8 cellular contexts compared by ENCODE assay signal in genomic region chrX:54043696-54044125, GRCh38. TPM values are rescaled to one million over a fixed set of nuclear protein-coding genes. Genes with fewer than 3 reads are reported as not detected.
DNase-seq lines count a peak whose midpoint lies in the region; ATAC-seq, FAIRE-seq and TF ChIP-seq lines count a peak whose summit lies in the region.

No MANE protein-coding gene starts in this region.

- H3K27me3 ChIP-seq in HepG2 (ENCODE audit: control insufficient read depth in 1 of 2, insufficient read depth in 2 of 2, low read length in 2 of 2): no peaks in the 10 kb centered on the region

- H3K4me1 ChIP-seq in HepG2 (ENCODE audit: insufficient read depth, low read length): peaks cover 41% of the 10 kb centered on the region

- peak overlapping the region; percentile 91 for H3K9ac ChIP-seq in HepG2 (ENCODE audit: insufficient read depth, low read depth, low read length)

- TF ChIP-seq RAD21 in HepG2 (CRISPR knock-in tag; IDR thresholded peaks at IDR 0.05): no peak

- H4K20me1 ChIP-seq in HepG2 (ENCODE audit: insufficient read depth, low read length): no peaks in the 10 kb centered on the region

- CTCF ChIA-PET in HepG2 (lab: Yijun Ruan, JAX; ENCODE audit: low intra/inter-chr PET ratio, low total read pairs): no interaction called here

- H2AFZ ChIP-seq in HepG2 (ENCODE audit: low read length): no peak overlapping the region

- no CpG with 5 or more reads among the region's 39 CpGs for WGBS in HepG2 (ENCODE audit: low lambda C conversion rate)

- ATAC-seq in GM19023 (IDR thresholded peaks at IDR 0.05; ENCODE audit: unreplicated experiment) (peak; percentile 15), HG03196 (IDR thresholded peaks at IDR 0.05; ENCODE audit: unreplicated experiment) (peak; percentile 22), HepG2 (peak; percentile 3; the same call in 2 of the 3 replicates)

- TF ChIP-seq CTCF in HepG2 (CRISPR knock-in tag; IDR thresholded peaks at IDR 0.05): 0 out of 2 replicates have a peak, but pooled peaks have one; percentile 1

- intact Hi-C loops in HepG2 (cut with micrococcal nuclease; ENCODE audit: unreplicated experiment): loop anchor here (10.0 kb wide), 2 partner anchors 51 to 141 kb away; partner anchors contain the start of gene FAM120C

- TF ChIP-seq POLR2A in HepG2 (IDR thresholded peaks at IDR 0.05; ENCODE audit: insufficient read depth in 1 of 2, low read depth in 2 of 2, low read length in 2 of 2): peak in 1 of 2 experiments; percentile 44; a peak in 1 of 4 replicates

- DNase-seq in CD1c-positive myeloid dendritic cell (ENCODE audit: extremely low spot score) (peak; percentile 39), T-helper 1 cell (peak; percentile 12 to 45 (median 19)), HepG2 (ENCODE audit: low spot score) (no peak), inferior parietal cortex (ENCODE audit: extremely low spot score) (no peak)
- peak; percentile 46 for DNase-seq in stimulated activated CD8-positive, alpha-beta memory T cell treated with anti-CD3 and anti-CD28 coated beads, Interleukin-4, amount 100 ng/mL, for 48 hours

- H3K36me3 ChIP-seq in HepG2 (replicated peaks in 1 of 2; ENCODE audit: control insufficient read depth in 1 of 2, insufficient read depth in 2 of 2, low read length in 2 of 2): peaks cover 0 to 4% of the 10 kb centered on the region in 2 experiments; a peak in 1 of 5 replicates

- H3K27ac ChIP-seq in cingulate gyrus (ENCODE audit: low read depth, low read length) (peak overlapping the region; percentile 75), HepG2 (ENCODE audit: extremely low read length, insufficient read depth, low read length) (peak overlapping the region; percentile 99)

- in situ Hi-C loops in HepG2 (cut with HindIII; ENCODE audit: extremely low pct_ligation_motif_present, low pct_unique_long_range_greater_than_20kb): no loop called here

- TSS peak; percentile 61 for BruUV-seq in HepG2 (replicated peaks; lab: Mats Ljungman, UMichigan)

- peak overlapping the region; percentile 79 for H3K4me2 ChIP-seq in HepG2 (ENCODE audit: low read depth, low read length)

- POLR2A ChIA-PET in HepG2 (lab: Yijun Ruan, JAX): interaction anchor here (1.9 to 3.1 kb wide), 2 partner anchors 33 to 139 kb away, joined by 6 to 23 read pairs; partner anchors contain the start of gene FAM120C

- no peak for FAIRE-seq in HepG2 (lab: Jason Lieb, UNC)

- no peaks in the 10 kb centered on the region for H3K9me3 ChIP-seq in HepG2 (ENCODE audit: low read length)

- H3K79me2 ChIP-seq in HepG2 (ENCODE audit: insufficient read depth, low read length): peaks cover 12% of the 10 kb centered on the region

- TF ChIP-seq EP300 in HepG2 (IDR thresholded peaks at IDR 0.05; ENCODE audit: low read depth in 2 of 2, low read length in 2 of 2): no peak
- no peak for TF ChIP-seq EP300 in HepG2 (CRISPR knock-in tag; IDR thresholded peaks at IDR 0.05; ENCODE audit: borderline replicate concordance)

- peak overlapping the region; percentile 74 to 79 (median 79) for H3K4me3 ChIP-seq in HepG2 (replicated peaks in 1 of 3; ENCODE audit: insufficient read depth in 1 of 3, low read depth in 2 of 3, low read length in 3 of 3)

TF ChIP-seq in HepG2, 621 proteins besides CTCF, POLR2A, EP300 and RAD21 (continues in another document):
- TF ChIP-seq HNRNPLL (IDR thresholded peaks at IDR 0.05; ENCODE audit: low read depth, low read length, poor library complexity, severe bottlenecking) (peak; percentile 93), AHDC1 (CRISPR knock-in tag; IDR thresholded peaks at IDR 0.05; ENCODE audit: borderline replicate concordance) (0 out of 2 replicates have a peak, but pooled peaks have one; percentile 32), AHR (CRISPR knock-in tag; IDR thresholded peaks at IDR 0.05) (peak; percentile 25; the same call in 1 of the 2 replicates), HDAC1 (CRISPR knock-in tag; IDR thresholded peaks at IDR 0.05) (peak; percentile 48; the same call in 1 of the 2 replicates), NAIF1 (CRISPR knock-in tag; IDR thresholded peaks at IDR 0.05; ENCODE audit: borderline replicate concordance) (peak; percentile 74; the same call in 1 of the 2 replicates), HMG20B (CRISPR knock-in tag; conservative IDR thresholded peaks at IDR 0.05) (no peak), ASH2L (IDR thresholded peaks at IDR 0.05; ENCODE audit: insufficient read length, low read depth, low read length) (peak; percentile 19), ATF6 (CRISPR knock-in tag; conservative IDR thresholded peaks at IDR 0.05) (no peak), KDM5A (IDR thresholded peaks at IDR 0.05; ENCODE audit: borderline replicate concordance, low read length) (peak; percentile 18; the same call in 1 of the 2 replicates), ZNF605 (CRISPR knock-in tag; IDR thresholded peaks at IDR 0.05) (peak; percentile 40; the same call in 1 of the 2 replicates), ZNF143 (CRISPR knock-in tag; IDR thresholded peaks at IDR 0.05) (peak; percentile 65)

RNA-seq across cellular contexts. Expression of gene PHF8, which starts 0.6 kb away (rescaled TPM):
- 15.5 and 22.0 TPM in 2 replicates for total RNA-seq in HepG2 (2016; rRNA removed; fragmentation: Illumina TruSeq; extraction: Trizol)
- total RNA-seq in HepG2 (2016; cell fraction: cytosol; rRNA removed; fragmentation: Illumina TruSeq; extraction: Trizol; ENCODE audit: low read depth): 1.7 and 1.9 TPM in 2 replicates
- total RNA-seq in HepG2 (2016; cell fraction: insoluble cytoplasmic fraction; rRNA removed; fragmentation: Illumina TruSeq; extraction: Trizol): 14.9 and 22.4 TPM in 2 replicates
- 4.2 and 5.3 TPM in 2 replicates for total RNA-seq in HepG2 (2016; cell fraction: membrane; rRNA removed; fragmentation: Illumina TruSeq; extraction: Trizol)
- total RNA-seq in HepG2 (2016; cell fraction: nucleus; rRNA removed; fragmentation: Illumina TruSeq; extraction: Trizol): 26.0 and 28.6 TPM in 2 replicates
- polyA plus RNA-seq in HepG2 (2011; rRNA removed): 19.1 and 25.8 TPM in 2 replicates
- polyA plus RNA-seq in HepG2 (2011; cell fraction: cytosol; rRNA removed): 18.4 and 20.4 TPM in 2 replicates
- 67.2 and 108 TPM in 2 replicates for polyA plus RNA-seq in HepG2 (2011; cell fraction: nucleus; rRNA removed)
- polyA plus RNA-seq in HepG2 (2012): 24.2 and 25.5 TPM in 2 replicates
- 0.69 and 0.90 TPM in 2 replicates for polyA plus RNA-seq in HepG2 (2016; cell fraction: cytosol; fragmentation: Illumina TruSeq; extraction: Trizol; ENCODE audit: low read depth)
- 10.3 and 12.6 TPM in 2 replicates for polyA plus RNA-seq in HepG2 (2016; cell fraction: insoluble cytoplasmic fraction; fragmentation: Illumina TruSeq; extraction: Trizol; ENCODE audit: low read depth)
- polyA plus RNA-seq in HepG2 (2016; cell fraction: membrane; fragmentation: Illumina TruSeq; extraction: Trizol; ENCODE audit: low read depth): 2.3 and 2.6 TPM in 2 replicates
- 23.2 and 25.7 TPM in 2 replicates for polyA plus RNA-seq in HepG2 (2016; cell fraction: nucleus; fragmentation: Illumina TruSeq; extraction: Trizol; ENCODE audit: insufficient read depth, low read depth)
- polyA minus RNA-seq in HepG2 (2011; rRNA and poly(A)+ RNA removed; ENCODE audit: low replicate concordance): 57.6 and 77.5 TPM in 2 replicates
- polyA minus RNA-seq in HepG2 (2011; cell fraction: cytosol; rRNA and poly(A)+ RNA removed): 40.6 and 49.8 TPM in 2 replicates
- 78.5 and 103 TPM in 2 replicates for polyA minus RNA-seq in HepG2 (2011; cell fraction: nucleus; rRNA and poly(A)+ RNA removed)

Comparison
In these comparisons a context has a peak if more than half of its experiments do, and no peak if none do; other contexts are left out.
1. DNase-seq: peak in CD1c-positive myeloid dendritic cell (single experiment), T-helper 1 cell (5 of 5) and stimulated activated CD8-positive, alpha-beta memory T cell treated with anti-CD3 and anti-CD28 coated beads, Interleukin-4, amount 100 ng/mL, for 48 hours (single experiment); none in HepG2 (single experiment) and inferior parietal cortex (single experiment).
2. Peak in every context shown above with its lines, with median percentiles within 50 percentile points of each other: ATAC-seq.